Comparison of ENCODE assay signal across 10 cellular contexts in genomic region chr2:69582582-69583176, GRCh38.
DNase-seq lines count a peak whose midpoint lies in the region; ATAC-seq, FAIRE-seq and TF ChIP-seq lines count a peak whose summit lies in the region.
"Had no signal": no experiment of that assay in that cellular context is flagged by ENCODE, and none has a peak within 500 bp of the region (broad histone marks: within the 10 kb centered on the region; RNA-seq: fewer than 3 reads in every experiment).

No MANE protein-coding gene starts in this region.

- H3K9ac ChIP-seq in kidney (ENCODE audit: low read length in 2 of 2): peak overlapping the region; percentile 1 to 55
- H3K9ac ChIP-seq in neural progenitor cell: no peak overlapping the region

- H3K36me3 Mint-ChIP-seq in stimulated activated naive CD8-positive, alpha-beta T cell treated with anti-CD3 and anti-CD28 coated beads, Interleukin-15, Interleukin-2, amounts not matched to agents 100 ng/mL and 50 ng/mL, for 24 hours (ENCODE audit: low read depth): peaks cover 7% of the 10 kb centered on the region
- H3K36me3 Mint-ChIP-seq in activated CD8-positive, alpha-beta T cell treated with anti-CD3 and anti-CD28 coated beads, Interleukin-2, amount 10 ng/mL, durations not matched to agents 7 days and 5 days (ENCODE audit: low read depth): peaks cover 29% of the 10 kb centered on the region
- no peaks in the 10 kb centered on the region for H3K36me3 Mint-ChIP-seq in neural progenitor cell

- H2AFZ ChIP-seq in neural progenitor cell (replicated peaks): no peak overlapping the region

- H3K4me1 Mint-ChIP-seq in stimulated activated naive CD8-positive, alpha-beta T cell treated with anti-CD3 and anti-CD28 coated beads, Interleukin-15, Interleukin-2, amounts not matched to agents 100 ng/mL and 50 ng/mL, for 24 hours (ENCODE audit: low read depth): peaks cover 90% of the 10 kb centered on the region
- peaks cover 80% of the 10 kb centered on the region for H3K4me1 Mint-ChIP-seq in activated CD8-positive, alpha-beta T cell treated with anti-CD3 and anti-CD28 coated beads, Interleukin-2, amount 10 ng/mL, durations not matched to agents 7 days and 5 days (ENCODE audit: low read depth)
- H3K4me1 Mint-ChIP-seq in neural progenitor cell: peaks cover 29% of the 10 kb centered on the region

- intact Hi-C loops in kidney (cut with DNase I): no loop called here

- H4K20me1 ChIP-seq in neural progenitor cell (ENCODE audit: low read depth): no peaks in the 10 kb centered on the region

- CTCF ChIA-PET in activated CD8-positive, alpha-beta T cell treated with anti-CD3 and anti-CD28 coated beads, Interleukin-2, amount 10 ng/mL, durations not matched to agents 7 days and 5 days (lab: Charles Lee): interaction anchor here (0.8 to 13.7 kb wide), 15 partner anchors 9 to 234 kb away, joined by 3 to 219 read pairs (median 3); partner anchors contain the start of genes ANXA4 and NFU1

- no peaks in the 10 kb centered on the region for H3K9me3 Mint-ChIP-seq in stimulated activated naive CD8-positive, alpha-beta T cell treated with anti-CD3 and anti-CD28 coated beads, Interleukin-15, Interleukin-2, amounts not matched to agents 100 ng/mL and 50 ng/mL, for 24 hours
- H3K9me3 Mint-ChIP-seq in activated CD8-positive, alpha-beta T cell treated with anti-CD3 and anti-CD28 coated beads, Interleukin-2, amount 10 ng/mL, durations not matched to agents 7 days and 5 days (ENCODE audit: insufficient read depth): no peaks in the 10 kb centered on the region
- H3K9me3 Mint-ChIP-seq in neural progenitor cell: no peaks in the 10 kb centered on the region

- POLR2A ChIA-PET in activated CD8-positive, alpha-beta T cell treated with anti-CD3 and anti-CD28 coated beads, Interleukin-2, amount 10 ng/mL, durations not matched to agents 7 days and 5 days (lab: Charles Lee): interaction anchor here (0.7 to 1.8 kb wide), 6 partner anchors 14 to 263 kb away, joined by 3 to 6 read pairs (median 4); partner anchors contain the start of gene AAK1

- H3K27me3 ChIP-seq in neural progenitor cell: no peaks in the 10 kb centered on the region

- H3K4me2 ChIP-seq in neural progenitor cell: no peak overlapping the region

- H3K27ac Mint-ChIP-seq in stimulated activated naive CD8-positive, alpha-beta T cell treated with anti-CD3 and anti-CD28 coated beads, Interleukin-15, Interleukin-2, amounts not matched to agents 100 ng/mL and 50 ng/mL, for 24 hours: peak overlapping the region; percentile 81
- peak overlapping the region; percentile 53 for H3K27ac Mint-ChIP-seq in activated CD8-positive, alpha-beta T cell treated with anti-CD3 and anti-CD28 coated beads, Interleukin-2, amount 10 ng/mL, durations not matched to agents 7 days and 5 days
- no peak overlapping the region for H3K27ac Mint-ChIP-seq in neural progenitor cell

- ATAC-seq in stimulated activated naive CD8-positive, alpha-beta T cell treated with anti-CD3 and anti-CD28 coated beads, Interleukin-15, Interleukin-2, amounts not matched to agents 100 U/mL and 50 U/mL, for 24 hours: no peak
- peak; percentile 63 for ATAC-seq in activated CD8-positive, alpha-beta T cell treated with anti-CD3 and anti-CD28 coated beads, Interleukin-2, amount 10 ng/mL, durations not matched to agents 7 days and 5 days

- H3F3A ChIP-seq in neural progenitor cell (ENCODE audit: low read depth): peaks cover 19% of the 10 kb centered on the region

- no peak overlapping the region for H3K4me3 ChIP-seq in kidney (ENCODE audit: low read length in 2 of 2)
- no peak overlapping the region for H3K4me3 ChIP-seq in neural progenitor cell
- H3K4me3 ChIP-seq: skin epidermis had no signal

- no peak for DNase-seq in stimulated activated naive CD8-positive, alpha-beta T cell treated with anti-CD3 and anti-CD28 coated beads, Interleukin-15, Interleukin-2, amounts not matched to agents 100 U/mL and 50 U/mL, for 24 hours
- no peak for DNase-seq in activated CD8-positive, alpha-beta T cell treated with anti-CD3 and anti-CD28 coated beads, Interleukin-2, amount 10 ng/mL, durations not matched to agents 7 days and 5 days
- DNase-seq in kidney: no peak
- DNase-seq in NCI-H1105 (lab: John Stamatoyannopoulos, UW): no peak
- DNase-seq in stimulated activated CD4-positive, alpha-beta T cell treated with anti-CD3 and anti-CD28 coated beads, Interleukin-2, amount 100 ng/mL, for 48 hours: no peak
- DNase-seq in neural progenitor cell (ENCODE audit: low spot score): no peak
- DNase-seq in SKM-1 (lab: John Stamatoyannopoulos, UW; ENCODE audit: unreplicated experiment): no peak

- no peaks in the 10 kb centered on the region for H3K27me3 Mint-ChIP-seq in stimulated activated naive CD8-positive, alpha-beta T cell treated with anti-CD3 and anti-CD28 coated beads, Interleukin-15, Interleukin-2, amounts not matched to agents 100 ng/mL and 50 ng/mL, for 24 hours
- no peaks in the 10 kb centered on the region for H3K27me3 Mint-ChIP-seq in activated CD8-positive, alpha-beta T cell treated with anti-CD3 and anti-CD28 coated beads, Interleukin-2, amount 10 ng/mL, durations not matched to agents 7 days and 5 days (ENCODE audit: low read depth)
- no peaks in the 10 kb centered on the region for H3K27me3 Mint-ChIP-seq in neural progenitor cell (ENCODE audit: insufficient read depth, low read depth)

- no peak for FAIRE-seq in kidney (lab: Jason Lieb, UNC)
- FAIRE-seq: G401.6 had no signal

- H3K79me2 ChIP-seq in neural progenitor cell (ENCODE audit: low read depth): no peaks in the 10 kb centered on the region

- H3K9me3 ChIP-seq in kidney (ENCODE audit: control insufficient read depth in 1 of 2, low read length in 2 of 2): no peaks in the 10 kb centered on the region
- H3K9me3 ChIP-seq in neural progenitor cell (ENCODE audit: low read depth): no peaks in the 10 kb centered on the region

- H3K36me3 ChIP-seq in kidney (ENCODE audit: control insufficient read depth in 1 of 2, insufficient read depth in 2 of 2, low read length in 2 of 2): no peaks in the 10 kb centered on the region
- no peaks in the 10 kb centered on the region for H3K36me3 ChIP-seq in neural progenitor cell

- TF ChIP-seq CTCF in kidney (IDR thresholded peaks at IDR 0.05; ENCODE audit: borderline replicate concordance, extremely low read depth, insufficient read depth) (no peak), neural progenitor cell (IDR thresholded peaks at IDR 0.05) (no peak)

- H3K4me3 Mint-ChIP-seq in stimulated activated naive CD8-positive, alpha-beta T cell treated with anti-CD3 and anti-CD28 coated beads, Interleukin-15, Interleukin-2, amounts not matched to agents 100 ng/mL and 50 ng/mL, for 24 hours: peak overlapping the region; percentile 62
- H3K4me3 Mint-ChIP-seq in activated CD8-positive, alpha-beta T cell treated with anti-CD3 and anti-CD28 coated beads, Interleukin-2, amount 10 ng/mL, durations not matched to agents 7 days and 5 days: peak overlapping the region; percentile 59
- no peak overlapping the region for H3K4me3 Mint-ChIP-seq in neural progenitor cell

- H3K4me1 ChIP-seq in kidney (ENCODE audit: control insufficient read depth in 1 of 2, insufficient read depth in 1 of 2, low read depth in 1 of 2, low read length in 2 of 2): peaks cover 41 to 51% of the 10 kb centered on the region in 2 donors
- H3K4me1 ChIP-seq in neural progenitor cell: peaks cover 17% of the 10 kb centered on the region

- peak overlapping the region; percentile 61 to 64 for H3K27ac ChIP-seq in kidney (ENCODE audit: low read depth in 2 of 2, low read length in 2 of 2)
- H3K27ac ChIP-seq in neural progenitor cell: no peak overlapping the region
